24 cellular contexts compared by ENCODE assay signal in genomic region chr18:75083131-75083530, GRCh38.
DNase-seq lines count a peak whose midpoint lies in the region; ATAC-seq and TF ChIP-seq lines count a peak whose summit lies in the region.
"Had no signal": no experiment of that assay in that cellular context is flagged by ENCODE, and none has a peak within 500 bp of the region (broad histone marks: within the 10 kb centered on the region; RNA-seq: fewer than 3 reads in every experiment).

No MANE protein-coding gene starts in this region.

- H3K27ac ChIP-seq in testis: no peak overlapping the region
- H3K27ac ChIP-seq: A549; BLaER1 treated with 17β-estradiol and CSF1 and Interleukin-3, amounts not matched to agents 10 nM and 100 nM had no signal

- H3K27ac Mint-ChIP-seq in activated naive CD4-positive, alpha-beta T cell treated with anti-CD3 and anti-CD28 coated beads for 36 hours: no peak overlapping the region
- H3K27ac Mint-ChIP-seq: CD4-positive, alpha-beta T cell; HFFc6 had no signal

- no peaks in the 10 kb centered on the region for H3K27me3 ChIP-seq in testis
- H3K27me3 ChIP-seq: BE2C; BLaER1 treated with 17β-estradiol and CSF1 and Interleukin-3, amounts not matched to agents 10 nM and 100 nM had no signal

- TF ChIP-seq CTCF in testis (IDR thresholded peaks at IDR 0.05): no peak

- intact Hi-C loops in testis (cut with DNase I; ENCODE audit: low total_unique reads): no loop called here
- intact Hi-C loops in activated naive CD4-positive, alpha-beta T cell treated with anti-CD3 and anti-CD28 coated beads for 36 hours (cut with micrococcal nuclease): no loop called here

- no peaks in the 10 kb centered on the region for H3K36me3 Mint-ChIP-seq in activated naive CD4-positive, alpha-beta T cell treated with anti-CD3 and anti-CD28 coated beads for 36 hours (ENCODE audit: low read depth)
- H3K36me3 Mint-ChIP-seq: CD14-positive monocyte had no signal

- no peaks in the 10 kb centered on the region for H3K4me1 ChIP-seq in testis
- H3K4me1 ChIP-seq: A549; BE2C; BLaER1 treated with 17β-estradiol and CSF1 and Interleukin-3, amounts not matched to agents 10 nM and 100 nM; HAP-1 had no signal

- no peaks in the 10 kb centered on the region for H3K36me3 ChIP-seq in testis (ENCODE audit: low read depth, missing control alignments)
- H3K36me3 ChIP-seq: BE2C; BLaER1 treated with 17β-estradiol and CSF1 and Interleukin-3, amounts not matched to agents 10 nM and 100 nM; HAP-1 had no signal

- no peak for TF ChIP-seq POLR2A in testis (IDR thresholded peaks at IDR 0.05)

- peaks cover 16% of the 10 kb centered on the region for H3K9me3 Mint-ChIP-seq in activated naive CD4-positive, alpha-beta T cell treated with anti-CD3 and anti-CD28 coated beads for 36 hours

- H3K9me3 ChIP-seq in testis: no peaks in the 10 kb centered on the region
- H3K9me3 ChIP-seq: BE2C, HAP-1 had no signal

- WGBS in testis, 2 donors: 93 to 95% methylated on average over 5 of the region's 5 CpGs

- CTCF ChIA-PET in activated naive CD4-positive, alpha-beta T cell treated with anti-CD3 and anti-CD28 coated beads for 36 hours (lab: Charles Lee): no interaction called here

- ATAC-seq in GM19455 (IDR thresholded peaks at IDR 0.05; ENCODE audit: unreplicated experiment): no peak
- ATAC-seq: A549, GM12878 had no signal

- H3K4me1 Mint-ChIP-seq in activated naive CD4-positive, alpha-beta T cell treated with anti-CD3 and anti-CD28 coated beads for 36 hours (ENCODE audit: low read depth): no peaks in the 10 kb centered on the region
- H3K4me1 Mint-ChIP-seq: CD14-positive monocyte; CD8-positive, alpha-beta memory T cell had no signal

- no peak overlapping the region for H3K4me3 ChIP-seq in testis
- H3K4me3 ChIP-seq: A549; BLaER1 treated with 17β-estradiol and CSF1 and Interleukin-3, amounts not matched to agents 10 nM and 100 nM; GM12878; HAP-1 had no signal

- peak; percentile 25 for DNase-seq in activated effector memory CD4-positive, alpha-beta T cell treated with anti-CD3 and anti-CD28 coated beads, Interleukin-2, amount 50 U/mL, for 16 hours
- DNase-seq in activated effector memory CD4-positive, alpha-beta T cell treated with Interleukin-2 at 50 U/mL for 16 hours: no peak
- peak; percentile 18 for DNase-seq in activated CD8-positive, alpha-beta memory T cell treated with anti-CD3 and anti-CD28 coated beads, Interleukin-2, amount 50 U/mL, for 48 hours
- peak; percentile 22 for DNase-seq in mesenteric fat pad (ENCODE audit: low spot score)
- DNase-seq in testis: peak; percentile 4
- DNase-seq in activated naive CD4-positive, alpha-beta T cell treated with anti-CD3 and anti-CD28 coated beads for 36 hours: no peak
- DNase-seq: 8988T; ACHN; AML-193; BE2C; CD4-positive, alpha-beta T cell; CD8-positive, alpha-beta memory T cell; DMS 273 treated with DMSO at 0.1 percent for 48 hours; DMS79; EL; GDM1; GOT3; HFFc6 had no signal

- H3K4me3 Mint-ChIP-seq in activated naive CD4-positive, alpha-beta T cell treated with anti-CD3 and anti-CD28 coated beads for 36 hours: no peak overlapping the region
- H3K4me3 Mint-ChIP-seq: CD14-positive monocyte; CD4-positive, alpha-beta T cell; HFFc6 had no signal

- H3K27me3 Mint-ChIP-seq in activated naive CD4-positive, alpha-beta T cell treated with anti-CD3 and anti-CD28 coated beads for 36 hours (ENCODE audit: low read depth): no peaks in the 10 kb centered on the region
- H3K27me3 Mint-ChIP-seq: CD4-positive, alpha-beta T cell had no signal

Comparison
In these comparisons a context has a peak if more than half of its experiments do, and no peak if none do; other contexts are left out.
1. DNase-seq: peak in activated effector memory CD4-positive, alpha-beta T cell treated with anti-CD3 and anti-CD28 coated beads, Interleukin-2, amount 50 U/mL, for 16 hours (single experiment), activated CD8-positive, alpha-beta memory T cell treated with anti-CD3 and anti-CD28 coated beads, Interleukin-2, amount 50 U/mL, for 48 hours (single experiment), mesenteric fat pad (single experiment) and testis (single experiment); none in activated effector memory CD4-positive, alpha-beta T cell treated with Interleukin-2 at 50 U/mL for 16 hours (single experiment) and activated naive CD4-positive, alpha-beta T cell treated with anti-CD3 and anti-CD28 coated beads for 36 hours (single experiment).